Comparison of ENCODE assay signal across 1 cellular context in the genomic region with DNA sequence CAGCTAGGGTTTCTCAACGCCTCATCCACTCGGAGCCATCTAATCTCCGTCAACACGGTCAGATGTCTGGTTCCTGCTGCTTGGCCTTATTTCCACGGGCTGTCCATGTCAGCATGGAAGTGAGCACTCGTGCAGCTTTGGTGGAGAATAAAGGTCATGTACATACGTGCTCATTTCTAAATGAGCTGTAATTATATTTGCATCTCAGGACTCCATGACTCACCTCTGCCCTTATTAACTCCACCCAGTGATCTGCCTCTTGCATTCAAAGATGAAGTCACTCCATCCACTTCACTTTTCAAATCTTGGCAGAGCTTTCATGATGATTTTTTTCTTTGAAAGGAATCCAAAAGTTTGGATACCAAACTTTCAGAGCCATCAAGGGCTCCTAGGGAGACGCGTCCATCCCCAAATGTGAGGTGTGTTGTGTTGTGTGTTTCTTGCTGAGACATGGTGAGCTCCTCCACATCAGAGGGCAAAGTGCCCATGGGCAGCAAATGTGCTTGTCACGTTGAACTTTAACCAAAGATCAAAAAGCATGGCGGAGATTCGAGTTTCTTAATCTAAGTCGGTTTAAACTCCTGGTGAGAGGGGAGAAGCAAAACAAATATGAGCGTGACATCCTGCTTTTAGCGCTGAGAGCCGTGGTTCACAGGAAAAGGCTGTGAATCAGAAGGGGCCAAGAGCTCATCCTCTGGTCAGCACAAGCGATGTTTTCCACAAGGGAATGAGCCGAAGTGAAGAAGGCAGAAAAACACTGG.
A peak's percentile ranks its signal among the peaks of the same experiment; 100 is the strongest.
TF ChIP-seq lines count a peak whose summit lies in the region.

No MANE protein-coding gene starts in this region.

TF ChIP-seq in HepG2, 621 proteins besides CTCF, POLR2A, EP300 and RAD21 (continued from another document and continues in another):
- TF ChIP-seq, protein P1, sequence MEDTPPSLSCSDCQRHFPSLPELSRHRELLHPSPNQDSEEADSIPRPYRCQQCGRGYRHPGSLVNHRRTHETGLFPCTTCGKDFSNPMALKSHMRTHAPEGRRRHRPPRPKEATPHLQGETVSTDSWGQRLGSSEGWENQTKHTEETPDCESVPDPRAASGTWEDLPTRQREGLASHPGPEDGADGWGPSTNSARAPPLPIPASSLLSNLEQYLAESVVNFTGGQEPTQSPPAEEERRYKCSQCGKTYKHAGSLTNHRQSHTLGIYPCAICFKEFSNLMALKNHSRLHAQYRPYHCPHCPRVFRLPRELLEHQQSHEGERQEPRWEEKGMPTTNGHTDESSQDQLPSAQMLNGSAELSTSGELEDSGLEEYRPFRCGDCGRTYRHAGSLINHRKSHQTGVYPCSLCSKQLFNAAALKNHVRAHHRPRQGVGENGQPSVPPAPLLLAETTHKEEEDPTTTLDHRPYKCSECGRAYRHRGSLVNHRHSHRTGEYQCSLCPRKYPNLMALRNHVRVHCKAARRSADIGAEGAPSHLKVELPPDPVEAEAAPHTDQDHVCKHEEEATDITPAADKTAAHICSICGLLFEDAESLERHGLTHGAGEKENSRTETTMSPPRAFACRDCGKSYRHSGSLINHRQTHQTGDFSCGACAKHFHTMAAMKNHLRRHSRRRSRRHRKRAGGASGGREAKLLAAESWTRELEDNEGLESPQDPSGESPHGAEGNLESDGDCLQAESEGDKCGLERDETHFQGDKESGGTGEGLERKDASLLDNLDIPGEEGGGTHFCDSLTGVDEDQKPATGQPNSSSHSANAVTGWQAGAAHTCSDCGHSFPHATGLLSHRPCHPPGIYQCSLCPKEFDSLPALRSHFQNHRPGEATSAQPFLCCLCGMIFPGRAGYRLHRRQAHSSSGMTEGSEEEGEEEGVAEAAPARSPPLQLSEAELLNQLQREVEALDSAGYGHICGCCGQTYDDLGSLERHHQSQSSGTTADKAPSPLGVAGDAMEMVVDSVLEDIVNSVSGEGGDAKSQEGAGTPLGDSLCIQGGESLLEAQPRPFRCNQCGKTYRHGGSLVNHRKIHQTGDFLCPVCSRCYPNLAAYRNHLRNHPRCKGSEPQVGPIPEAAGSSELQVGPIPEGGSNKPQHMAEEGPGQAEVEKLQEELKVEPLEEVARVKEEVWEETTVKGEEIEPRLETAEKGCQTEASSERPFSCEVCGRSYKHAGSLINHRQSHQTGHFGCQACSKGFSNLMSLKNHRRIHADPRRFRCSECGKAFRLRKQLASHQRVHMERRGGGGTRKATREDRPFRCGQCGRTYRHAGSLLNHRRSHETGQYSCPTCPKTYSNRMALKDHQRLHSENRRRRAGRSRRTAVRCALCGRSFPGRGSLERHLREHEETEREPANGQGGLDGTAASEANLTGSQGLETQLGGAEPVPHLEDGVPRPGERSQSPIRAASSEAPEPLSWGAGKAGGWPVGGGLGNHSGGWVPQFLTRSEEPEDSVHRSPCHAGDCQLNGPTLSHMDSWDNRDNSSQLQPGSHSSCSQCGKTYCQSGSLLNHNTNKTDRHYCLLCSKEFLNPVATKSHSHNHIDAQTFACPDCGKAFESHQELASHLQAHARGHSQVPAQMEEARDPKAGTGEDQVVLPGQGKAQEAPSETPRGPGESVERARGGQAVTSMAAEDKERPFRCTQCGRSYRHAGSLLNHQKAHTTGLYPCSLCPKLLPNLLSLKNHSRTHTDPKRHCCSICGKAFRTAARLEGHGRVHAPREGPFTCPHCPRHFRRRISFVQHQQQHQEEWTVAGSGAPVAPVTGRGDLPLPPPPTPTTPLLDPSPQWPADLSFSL (CRISPR knock-in tag; IDR thresholded peaks at IDR 0.05), result peak; percentile 76; the same call in 1 of the 2 replicates
- TF ChIP-seq, protein P2, sequence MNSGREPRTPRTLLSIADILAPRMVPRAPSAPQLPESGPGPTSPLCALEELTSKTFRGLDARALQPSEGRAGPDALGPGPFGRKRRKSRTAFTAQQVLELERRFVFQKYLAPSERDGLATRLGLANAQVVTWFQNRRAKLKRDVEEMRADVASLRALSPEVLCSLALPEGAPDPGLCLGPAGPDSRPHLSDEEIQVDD (CRISPR knock-in tag; IDR thresholded peaks at IDR 0.05; ENCODE audit: borderline replicate concordance), result no peak
- TF ChIP-seq KAT2B (IDR thresholded peaks at IDR 0.05; ENCODE audit: borderline replicate concordance, low read depth, low read length) (no peak), ZFP36 (IDR thresholded peaks at IDR 0.05; ENCODE audit: borderline replicate concordance, low read depth, low read length, partially characterized antibody) (no peak), ELF3 (CRISPR knock-in tag; IDR thresholded peaks at IDR 0.05) (peak; percentile 81), DMAP1 (CRISPR knock-in tag; IDR thresholded peaks at IDR 0.05) (no peak), ZNF530 (CRISPR knock-in tag; IDR thresholded peaks at IDR 0.05; ENCODE audit: low read depth) (no peak), CCAR2 (optimal IDR thresholded peaks at IDR 0.05; ENCODE audit: low read depth, low read length) (no peak), ZNF329 (CRISPR knock-in tag; IDR thresholded peaks at IDR 0.05; ENCODE audit: low read depth) (no peak), GTF2F1 (IDR thresholded peaks at IDR 0.05; ENCODE audit: low read length) (no peak), ZNF629 (CRISPR knock-in tag; conservative IDR thresholded peaks at IDR 0.05) (0 out of 2 replicates have a peak, but pooled peaks have one; percentile 23), FIP1L1 (IDR thresholded peaks at IDR 0.05; ENCODE audit: borderline replicate concordance, insufficient read depth, low read depth, low read length) (no peak), ZNF230 (CRISPR knock-in tag; IDR thresholded peaks at IDR 0.05) (no peak), ARNT2 (CRISPR knock-in tag; IDR thresholded peaks at IDR 0.05; ENCODE audit: low read depth) (no peak), ZFP36L2 (CRISPR knock-in tag; IDR thresholded peaks at IDR 0.05) (no peak), NCOR1 (IDR thresholded peaks at IDR 0.05; ENCODE audit: borderline replicate concordance, low read length) (peak; percentile 61; the same call in 1 of the 2 replicates), FOXK1 (CRISPR knock-in tag; IDR thresholded peaks at IDR 0.05; ENCODE audit: borderline replicate concordance, low read depth) (peak; percentile 63; the same call in 1 of the 2 replicates), MYNN (CRISPR knock-in tag; IDR thresholded peaks at IDR 0.05; ENCODE audit: low read depth) (no peak), ZNF614 (CRISPR knock-in tag; IDR thresholded peaks at IDR 0.05; ENCODE audit: borderline replicate concordance) (0 out of 2 replicates have a peak, but pooled peaks have one; percentile 66), ZNF24 (IDR thresholded peaks at IDR 0.05) (no peak), MLLT10 (CRISPR knock-in tag; IDR thresholded peaks at IDR 0.05) (no peak), TARDBP (CRISPR knock-in tag; IDR thresholded peaks at IDR 0.05) (peak; percentile 71), ZFX (CRISPR knock-in tag; IDR thresholded peaks at IDR 0.05; ENCODE audit: low read depth) (no peak), TSC22D2 (CRISPR knock-in tag; IDR thresholded peaks at IDR 0.05; ENCODE audit: borderline replicate concordance) (no peak), NFRKB (IDR thresholded peaks at IDR 0.05) (no peak), ZNF333 (CRISPR knock-in tag; IDR thresholded peaks at IDR 0.05; ENCODE audit: borderline replicate concordance) (no peak), HNRNPH1 (optimal IDR thresholded peaks at IDR 0.05; ENCODE audit: low read depth, low read length) (no peak), GATAD1 (CRISPR knock-in tag; IDR thresholded peaks at IDR 0.05) (0 out of 2 replicates have a peak, but pooled peaks have one; percentile 33), YEATS4 (CRISPR knock-in tag; IDR thresholded peaks at IDR 0.05; ENCODE audit: borderline replicate concordance) (peak; percentile 48; the same call in 1 of the 2 replicates), HMG20B (CRISPR knock-in tag; conservative IDR thresholded peaks at IDR 0.05) (0 out of 2 replicates have a peak, but pooled peaks have one; percentile 28), MYC (CRISPR knock-in tag; IDR thresholded peaks at IDR 0.05; ENCODE audit: borderline replicate concordance) (peak; percentile 47; the same call in 1 of the 2 replicates), SP140L (CRISPR knock-in tag; IDR thresholded peaks at IDR 0.05; ENCODE audit: borderline replicate concordance) (no peak), PHB2 (IDR thresholded peaks at IDR 0.05; ENCODE audit: partially characterized antibody) (no peak), MXD4 (CRISPR knock-in tag; IDR thresholded peaks at IDR 0.05) (no peak), SCMH1 (CRISPR knock-in tag; IDR thresholded peaks at IDR 0.05; ENCODE audit: borderline replicate concordance) (no peak), PAX8 (CRISPR knock-in tag; IDR thresholded peaks at IDR 0.05; ENCODE audit: borderline replicate concordance) (no peak), ZNF776 (CRISPR knock-in tag; IDR thresholded peaks at IDR 0.05) (no peak), ZNF766 (CRISPR knock-in tag; IDR thresholded peaks at IDR 0.05; ENCODE audit: borderline replicate concordance) (0 out of 2 replicates have a peak, but pooled peaks have one; percentile 46), SP5 (CRISPR knock-in tag; IDR thresholded peaks at IDR 0.05; ENCODE audit: borderline replicate concordance, low read depth) (no peak), ZNF501 (CRISPR knock-in tag; IDR thresholded peaks at IDR 0.05) (0 out of 2 replicates have a peak, but pooled peaks have one; percentile 30), ZBTB7A (CRISPR knock-in tag; IDR thresholded peaks at IDR 0.05) (no peak), ZNF563 (CRISPR knock-in tag; IDR thresholded peaks at IDR 0.05) (no peak), IRX3 (CRISPR knock-in tag; IDR thresholded peaks at IDR 0.05; ENCODE audit: borderline replicate concordance, low read depth) (no peak), RARG (CRISPR knock-in tag; IDR thresholded peaks at IDR 0.05; ENCODE audit: low read depth) (no peak), NR2C2 (CRISPR knock-in tag; IDR thresholded peaks at IDR 0.05; ENCODE audit: borderline replicate concordance) (peak; percentile 34; the same call in 1 of the 2 replicates), REL (CRISPR knock-in tag; conservative IDR thresholded peaks at IDR 0.05) (no peak), CENPT (CRISPR knock-in tag; IDR thresholded peaks at IDR 0.05; ENCODE audit: low read depth) (no peak), GATAD2A (CRISPR knock-in tag; IDR thresholded peaks at IDR 0.05) (peak; percentile 92)
- TF ChIP-seq, protein P3, sequence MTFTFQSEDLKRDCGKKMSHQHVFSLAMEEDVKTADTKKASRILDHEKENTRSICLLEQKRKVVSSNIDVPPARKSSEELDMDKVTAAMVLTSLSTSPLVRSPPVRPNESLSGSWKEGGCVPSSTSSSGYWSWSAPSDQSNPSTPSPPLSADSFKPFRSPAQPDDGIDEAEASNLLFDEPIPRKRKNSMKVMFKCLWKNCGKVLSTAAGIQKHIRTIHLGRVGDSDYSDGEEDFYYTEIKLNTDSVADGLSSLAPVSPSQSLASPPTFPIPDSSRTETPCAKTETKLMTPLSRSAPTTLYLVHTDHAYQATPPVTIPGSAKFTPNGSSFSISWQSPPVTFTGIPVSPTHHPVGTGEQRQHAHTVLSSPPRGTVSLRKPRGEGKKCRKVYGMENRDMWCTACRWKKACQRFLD (CRISPR knock-in tag; IDR thresholded peaks at IDR 0.05; ENCODE audit: borderline replicate concordance), result no peak
- TF ChIP-seq, protein P4, sequence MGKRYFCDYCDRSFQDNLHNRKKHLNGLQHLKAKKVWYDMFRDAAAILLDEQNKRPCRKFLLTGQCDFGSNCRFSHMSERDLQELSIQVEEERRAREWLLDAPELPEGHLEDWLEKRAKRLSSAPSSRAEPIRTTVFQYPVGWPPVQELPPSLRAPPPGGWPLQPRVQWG (CRISPR knock-in tag; IDR thresholded peaks at IDR 0.05; ENCODE audit: borderline replicate concordance, low read depth), result no peak
- TF ChIP-seq, protein P5, sequence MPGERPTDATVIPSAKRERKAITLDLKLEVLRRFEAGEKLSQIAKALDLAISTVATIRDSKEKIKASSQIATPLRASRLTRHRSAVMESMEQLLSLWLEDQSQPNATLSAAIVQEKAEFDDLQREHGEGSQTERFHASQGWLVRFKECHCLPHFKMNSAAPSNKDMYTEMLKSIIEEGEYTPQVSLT (CRISPR knock-in tag; IDR thresholded peaks at IDR 0.05; ENCODE audit: borderline replicate concordance, low read depth), result no peak
- TF ChIP-seq, protein P6, sequence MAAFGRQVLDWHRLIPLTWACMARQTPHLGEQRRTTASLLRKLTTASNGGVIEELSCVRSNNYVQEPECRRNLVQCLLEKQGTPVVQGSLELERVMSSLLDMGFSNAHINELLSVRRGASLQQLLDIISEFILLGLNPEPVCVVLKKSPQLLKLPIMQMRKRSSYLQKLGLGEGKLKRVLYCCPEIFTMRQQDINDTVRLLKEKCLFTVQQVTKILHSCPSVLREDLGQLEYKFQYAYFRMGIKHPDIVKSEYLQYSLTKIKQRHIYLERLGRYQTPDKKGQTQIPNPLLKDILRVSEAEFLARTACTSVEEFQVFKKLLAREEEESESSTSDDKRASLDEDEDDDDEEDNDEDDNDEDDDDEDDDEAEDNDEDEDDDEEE (CRISPR knock-in tag; IDR thresholded peaks at IDR 0.05), result no peak
- TF ChIP-seq, protein P7, sequence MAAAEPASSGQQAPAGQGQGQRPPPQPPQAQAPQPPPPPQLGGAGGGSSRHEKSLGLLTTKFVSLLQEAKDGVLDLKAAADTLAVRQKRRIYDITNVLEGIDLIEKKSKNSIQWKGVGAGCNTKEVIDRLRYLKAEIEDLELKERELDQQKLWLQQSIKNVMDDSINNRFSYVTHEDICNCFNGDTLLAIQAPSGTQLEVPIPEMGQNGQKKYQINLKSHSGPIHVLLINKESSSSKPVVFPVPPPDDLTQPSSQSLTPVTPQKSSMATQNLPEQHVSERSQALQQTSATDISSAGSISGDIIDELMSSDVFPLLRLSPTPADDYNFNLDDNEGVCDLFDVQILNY (CRISPR knock-in tag; conservative IDR thresholded peaks at IDR 0.05), result no peak
- TF ChIP-seq, protein P8, sequence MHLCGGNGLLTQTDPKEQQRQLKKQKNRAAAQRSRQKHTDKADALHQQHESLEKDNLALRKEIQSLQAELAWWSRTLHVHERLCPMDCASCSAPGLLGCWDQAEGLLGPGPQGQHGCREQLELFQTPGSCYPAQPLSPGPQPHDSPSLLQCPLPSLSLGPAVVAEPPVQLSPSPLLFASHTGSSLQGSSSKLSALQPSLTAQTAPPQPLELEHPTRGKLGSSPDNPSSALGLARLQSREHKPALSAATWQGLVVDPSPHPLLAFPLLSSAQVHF (CRISPR knock-in tag; IDR thresholded peaks at IDR 0.05), result no peak
- TF ChIP-seq, protein P9, sequence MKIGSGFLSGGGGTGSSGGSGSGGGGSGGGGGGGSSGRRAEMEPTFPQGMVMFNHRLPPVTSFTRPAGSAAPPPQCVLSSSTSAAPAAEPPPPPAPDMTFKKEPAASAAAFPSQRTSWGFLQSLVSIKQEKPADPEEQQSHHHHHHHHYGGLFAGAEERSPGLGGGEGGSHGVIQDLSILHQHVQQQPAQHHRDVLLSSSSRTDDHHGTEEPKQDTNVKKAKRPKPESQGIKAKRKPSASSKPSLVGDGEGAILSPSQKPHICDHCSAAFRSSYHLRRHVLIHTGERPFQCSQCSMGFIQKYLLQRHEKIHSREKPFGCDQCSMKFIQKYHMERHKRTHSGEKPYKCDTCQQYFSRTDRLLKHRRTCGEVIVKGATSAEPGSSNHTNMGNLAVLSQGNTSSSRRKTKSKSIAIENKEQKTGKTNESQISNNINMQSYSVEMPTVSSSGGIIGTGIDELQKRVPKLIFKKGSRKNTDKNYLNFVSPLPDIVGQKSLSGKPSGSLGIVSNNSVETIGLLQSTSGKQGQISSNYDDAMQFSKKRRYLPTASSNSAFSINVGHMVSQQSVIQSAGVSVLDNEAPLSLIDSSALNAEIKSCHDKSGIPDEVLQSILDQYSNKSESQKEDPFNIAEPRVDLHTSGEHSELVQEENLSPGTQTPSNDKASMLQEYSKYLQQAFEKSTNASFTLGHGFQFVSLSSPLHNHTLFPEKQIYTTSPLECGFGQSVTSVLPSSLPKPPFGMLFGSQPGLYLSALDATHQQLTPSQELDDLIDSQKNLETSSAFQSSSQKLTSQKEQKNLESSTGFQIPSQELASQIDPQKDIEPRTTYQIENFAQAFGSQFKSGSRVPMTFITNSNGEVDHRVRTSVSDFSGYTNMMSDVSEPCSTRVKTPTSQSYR (CRISPR knock-in tag; IDR thresholded peaks at IDR 0.05; ENCODE audit: borderline replicate concordance), result peak; percentile 51; the same call in 1 of the 2 replicates
